In the genomic region with DNA sequence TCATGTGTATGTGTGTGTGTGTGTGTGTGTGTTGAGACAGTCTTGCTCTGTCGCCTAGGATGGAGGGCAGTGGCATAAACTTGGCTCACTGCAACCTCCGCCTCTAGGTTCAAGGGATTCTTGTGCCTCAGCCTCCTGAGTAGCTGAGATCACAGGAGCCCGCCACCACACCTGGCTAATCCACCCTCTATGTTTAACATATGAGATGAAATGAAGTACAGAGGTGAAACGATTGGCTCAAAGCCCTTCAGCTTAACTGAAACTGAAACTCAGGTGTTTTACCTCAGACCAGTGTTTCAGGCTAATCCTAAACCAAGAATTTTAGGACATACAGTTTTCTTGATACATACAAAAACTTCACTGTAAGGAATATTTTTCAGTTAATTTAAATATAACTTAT, we compare ENCODE assay signal across 18 cellular contexts.
A peak's percentile ranks its signal among the peaks of the same experiment; 100 is the strongest.
DNase-seq lines count a peak whose midpoint lies in the region; ATAC-seq, FAIRE-seq and TF ChIP-seq lines count a peak whose summit lies in the region.
"Had no signal": no experiment of that assay in that cellular context is flagged by ENCODE, and none has a peak within 500 bp of the region (broad histone marks: within the 10 kb centered on the region; RNA-seq: fewer than 3 reads in every experiment).

No MANE protein-coding gene starts in this region.

- no peak overlapping the region for H3K4me3 Mint-ChIP-seq in progenitor cell of endocrine pancreas (ENCODE audit: low read depth)
- H3K4me3 Mint-ChIP-seq: CD8-positive, alpha-beta T cell had no signal

- H3K27me3 Mint-ChIP-seq in progenitor cell of endocrine pancreas, result no peaks in the 10 kb centered on the region

- H3K36me3 Mint-ChIP-seq in progenitor cell of endocrine pancreas (ENCODE audit: insufficient read depth), result no peaks in the 10 kb centered on the region

- no peak for DNase-seq in GM18507 (ENCODE audit: extremely low spot score, insufficient read length, low read depth)
- DNase-seq in H54 (ENCODE audit: insufficient read length, low spot score), result no peak
- DNase-seq in RPMI8226, result peak; percentile 85
- DNase-seq in progenitor cell of endocrine pancreas (ENCODE audit: low spot score, unreplicated experiment), result no peak
- no peak for DNase-seq in NCI-H1417 (lab: John Stamatoyannopoulos, UW)
- no peak for DNase-seq in stimulated activated CD4-positive, alpha-beta T cell treated with anti-CD3 and anti-CD28 coated beads, Interleukin-2, amount 100 ng/mL, for 48 hours
- DNase-seq: CD8-positive, alpha-beta T cell; DMS53; GOT3; Karpas-422; NCI-H1092 treated with DMSO at 0.1 percent for 48 hours; NCI-H1694; NCI-H2107; NCI-H510A; NCI-H774; PC-9; SJCRH30 had no signal

- peak; percentile 73 for FAIRE-seq in GM18507 (lab: Jason Lieb, UNC)
- FAIRE-seq in H54 (lab: Jason Lieb, UNC), result peak; percentile 15

- no peak for TF ChIP-seq CTCF in progenitor cell of endocrine pancreas (IDR thresholded peaks at IDR 0.05; ENCODE audit: unreplicated experiment)

- TF ChIP-seq POLR2A in H54 (IDR thresholded peaks at IDR 0.05; ENCODE audit: low read depth, low read length), result no peak

- peaks cover 3% of the 10 kb centered on the region for H3K4me1 Mint-ChIP-seq in progenitor cell of endocrine pancreas (ENCODE audit: low read depth)

- no peaks in the 10 kb centered on the region for H3K9me3 Mint-ChIP-seq in progenitor cell of endocrine pancreas (ENCODE audit: low read depth)
- H3K9me3 Mint-ChIP-seq: CD8-positive, alpha-beta T cell had no signal

- peak overlapping the region; percentile 75 for H3K27ac Mint-ChIP-seq in progenitor cell of endocrine pancreas
- H3K27ac Mint-ChIP-seq: CD8-positive, alpha-beta T cell had no signal

- no peak for ATAC-seq in GM18519 (IDR thresholded peaks at IDR 0.05; ENCODE audit: low FRiP score, unreplicated experiment)
- ATAC-seq: CD8-positive, alpha-beta T cell had no signal
